ENCODE assay signal across 12 cellular contexts in genomic region chr6:85402922-85403321, GRCh38. TPM values are rescaled to one million over a fixed set of nuclear protein-coding genes. Genes with fewer than 3 reads are reported as not detected.
DNase-seq lines count a peak whose midpoint lies in the region; ATAC-seq lines count a peak whose summit lies in the region.
"Had no signal": no experiment of that assay in that cellular context is flagged by ENCODE, and none has a peak within 500 bp of the region (broad histone marks: within the 10 kb centered on the region; RNA-seq: fewer than 3 reads in every experiment).

No MANE protein-coding gene starts in this region.

- no peaks in the 10 kb centered on the region for H3K27me3 ChIP-seq in GM23248 (replicated peaks; ENCODE audit: insufficient read depth)
- no peaks in the 10 kb centered on the region for H3K27me3 ChIP-seq in SJSA1 (replicated peaks)
- H3K27me3 ChIP-seq in esophagus (ENCODE audit: control insufficient read depth in 1 of 2, insufficient read depth in 2 of 2, low read length in 2 of 2) = no peaks in the 10 kb centered on the region
- H3K27me3 ChIP-seq in skeletal muscle tissue (ENCODE audit: control insufficient read depth in 3 of 3, insufficient read depth in 3 of 3, low read length in 3 of 3) = no peaks in the 10 kb centered on the region

- 79 to 80% methylated on average over 7 of the region's 7 CpGs for WGBS in GM23248 (ENCODE audit: low coverage in 1 of 2, low lambda C conversion rate in 2 of 2, missing lambda C conversion rate in 2 of 2), 2 experiments
- 41 to 57% methylated on average over 7 of the region's 7 CpGs for whole genome bisulfite sequencing in esophagus, 2 donors

- H3K9ac ChIP-seq in GM23248 = peak overlapping the region; percentile 74
- H3K9ac ChIP-seq in skeletal muscle tissue (ENCODE audit: low read depth in 1 of 3, low read length in 3 of 3) = no peak overlapping the region

- H3K36me3 ChIP-seq in GM23248 (ENCODE audit: low read depth) (no peaks in the 10 kb centered on the region), SJSA1 (no peaks in the 10 kb centered on the region), esophagus (ENCODE audit: control insufficient read depth in 2 of 2, insufficient read depth in 2 of 2, low read length in 1 of 2) (no peaks in the 10 kb centered on the region), skeletal muscle tissue (ENCODE audit: control insufficient read depth in 3 of 3, insufficient read depth in 3 of 3, low read length in 3 of 3) (no peaks in the 10 kb centered on the region)

- no peaks in the 10 kb centered on the region for H3K79me2 ChIP-seq in GM23248 (ENCODE audit: insufficient read depth)

- no peak for ATAC-seq in GM19455 (IDR thresholded peaks at IDR 0.05; ENCODE audit: unreplicated experiment)

- H3K27ac ChIP-seq in GM23248 (peak overlapping the region; percentile 97), SJSA1 (peak overlapping the region; percentile 100), esophagus (ENCODE audit: low read depth in 2 of 2, low read length in 1 of 2) (peak overlapping the region; percentile 43 to 53), skeletal muscle tissue (ENCODE audit: low read depth, low read length) (peak overlapping the region; percentile 40)

- H4K20me1 ChIP-seq in GM23248 (ENCODE audit: insufficient read depth) = no peaks in the 10 kb centered on the region

- H3K9me2 ChIP-seq in GM23248 (ENCODE audit: insufficient read depth) = no peaks in the 10 kb centered on the region

- DNase-seq in GM23248 = peak; percentile 9
- DNase-seq in SJSA1 (ENCODE audit: low read depth in 1 of 2, low spot score in 2 of 2) = no peak
- no peak for DNase-seq in NCI-H2196 treated with DMSO at 0.1 percent for 48 hours (lab: John Stamatoyannopoulos, UW; ENCODE audit: unreplicated experiment)
- DNase-seq in NCI-H2029 treated with DMSO at 0.1 percent for 48 hours (lab: John Stamatoyannopoulos, UW) = no peak
- DNase-seq in NCI-H2081 treated with DMSO at 0.1 percent for 48 hours (lab: John Stamatoyannopoulos, UW) = no peak
- DNase-seq: activated CD4-positive, alpha-beta memory T cell treated with anti-CD3 and anti-CD28 coated beads, Interleukin-2, amount 10 ng/mL, durations not matched to agents 7 days and 5 days; CD4-positive, alpha-beta memory T cell; immature natural killer cell; OCI-M1 had no signal

- in situ Hi-C loops in GM23248 (cut with MboI) = no loop called here

- no peaks in the 10 kb centered on the region for H3K9me3 ChIP-seq in GM23248 (ENCODE audit: low read depth)
- no peaks in the 10 kb centered on the region for H3K9me3 ChIP-seq in SJSA1 (replicated peaks)
- H3K9me3 ChIP-seq in esophagus (ENCODE audit: control insufficient read depth in 2 of 2, insufficient read depth in 1 of 2, low read depth in 1 of 2, low read length in 1 of 2) = no peaks in the 10 kb centered on the region
- H3K9me3 ChIP-seq in skeletal muscle tissue (ENCODE audit: control insufficient read depth in 3 of 3, low read length in 3 of 3) = no peaks in the 10 kb centered on the region

- peak overlapping the region; percentile 91 for H3K4me2 ChIP-seq in GM23248 (ENCODE audit: unreplicated experiment)

- H3K4me3 ChIP-seq in GM23248 = peak overlapping the region; percentile 50
- H3K4me3 ChIP-seq in SJSA1 = no peak overlapping the region
- H3K4me3 ChIP-seq in esophagus (ENCODE audit: low read depth in 1 of 2, low read length in 2 of 2) = no peak overlapping the region
- no peak overlapping the region for H3K4me3 ChIP-seq in skeletal muscle tissue (ENCODE audit: low read length in 3 of 3)

- peaks cover 51% of the 10 kb centered on the region for H3F3A ChIP-seq in GM23248 (ENCODE audit: insufficient read depth)

- H2AFZ ChIP-seq in GM23248 = peak overlapping the region; percentile 54

- H3K4me1 ChIP-seq in GM23248 (ENCODE audit: insufficient read depth) (peaks cover 60% of the 10 kb centered on the region), SJSA1 (replicated peaks) (peaks cover 79% of the 10 kb centered on the region), esophagus (ENCODE audit: control insufficient read depth in 2 of 2, insufficient read depth in 2 of 2, low read length in 1 of 2) (peaks cover 0 to 5% of the 10 kb centered on the region in 2 donors), skeletal muscle tissue (ENCODE audit: control insufficient read depth in 3 of 3, insufficient read depth in 3 of 3, low read length in 3 of 3) (peaks cover 2 to 5% (median 5%) of the 10 kb centered on the region in 3 donors)

RNA-seq across cellular contexts. Expression of gene NT5E, which starts 47.0 kb away (rescaled TPM):
- 264 and 293 TPM in 2 replicates for total RNA-seq in GM23248 (2014; rRNA removed; shearing (Covaris generic))
- polyA plus RNA-seq in GM23248 (2016; fragmentation: Nextera tagmentation; extraction: Ambion mirVana) (201 and 205 TPM in 2 replicates), esophagus (1 to 10 TPM in 1 of 2 donors, under 1 TPM in 1; 0.51 to 1.3 TPM)
- total RNA-seq in SJSA1 (2014; rRNA removed; shearing (Covaris generic)) = 37.3 and 51.2 TPM in 2 replicates
- total RNA-seq in skeletal muscle tissue = 32.9 TPM

Comparison
In these comparisons a context has a peak if more than half of its experiments do, and no peak if none do; other contexts are left out.
1. H3K27ac ChIP-seq: peak in every context shown above with its lines; median percentile 100 in SJSA1; 97 in GM23248; 48 in esophagus; 40 in skeletal muscle tissue.